In the genomic region with DNA sequence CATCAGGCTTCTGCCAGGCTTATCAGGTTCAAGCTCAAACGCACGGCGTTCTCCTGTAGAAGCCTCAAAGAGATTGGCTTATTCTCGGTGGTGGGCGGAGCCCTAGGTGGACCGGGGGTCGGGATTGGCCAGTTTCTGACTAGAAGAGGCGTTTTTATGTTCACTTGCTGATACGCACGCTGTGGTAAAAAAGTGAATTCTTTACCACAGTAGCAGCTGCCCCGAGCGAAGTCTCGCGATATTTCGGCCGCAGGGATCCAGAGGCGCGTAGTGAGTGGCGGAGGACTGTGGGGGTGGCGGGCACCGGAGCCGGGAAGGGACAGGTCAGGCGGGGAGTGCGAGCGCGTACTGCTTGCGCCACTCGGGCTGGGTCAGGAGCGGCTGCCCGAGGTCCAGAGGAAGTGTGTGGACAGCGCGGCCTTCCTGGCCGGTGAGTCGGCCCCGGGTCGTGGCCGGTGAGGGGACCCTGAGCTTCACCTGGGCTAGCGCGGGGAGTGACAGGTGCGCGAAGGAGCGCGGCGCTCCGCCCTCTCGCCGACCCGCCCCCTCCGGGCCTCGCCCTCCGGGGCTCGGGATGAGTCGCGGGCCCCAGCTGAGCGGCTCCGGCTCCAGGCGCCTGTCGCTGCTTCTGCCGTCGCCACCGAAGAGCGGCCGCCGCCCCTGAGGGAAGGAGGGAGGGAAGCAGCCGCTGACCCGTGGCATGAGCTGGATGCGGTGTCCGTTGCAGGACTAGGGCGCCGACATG, we compare ENCODE assay signal across 8 cellular contexts. TPM values are rescaled to one million over a fixed set of nuclear protein-coding genes. Genes with fewer than 3 reads are reported as not detected.
DNase-seq lines count a peak whose midpoint lies in the region; ATAC-seq lines count a peak whose summit lies in the region.

A gene with protein sequence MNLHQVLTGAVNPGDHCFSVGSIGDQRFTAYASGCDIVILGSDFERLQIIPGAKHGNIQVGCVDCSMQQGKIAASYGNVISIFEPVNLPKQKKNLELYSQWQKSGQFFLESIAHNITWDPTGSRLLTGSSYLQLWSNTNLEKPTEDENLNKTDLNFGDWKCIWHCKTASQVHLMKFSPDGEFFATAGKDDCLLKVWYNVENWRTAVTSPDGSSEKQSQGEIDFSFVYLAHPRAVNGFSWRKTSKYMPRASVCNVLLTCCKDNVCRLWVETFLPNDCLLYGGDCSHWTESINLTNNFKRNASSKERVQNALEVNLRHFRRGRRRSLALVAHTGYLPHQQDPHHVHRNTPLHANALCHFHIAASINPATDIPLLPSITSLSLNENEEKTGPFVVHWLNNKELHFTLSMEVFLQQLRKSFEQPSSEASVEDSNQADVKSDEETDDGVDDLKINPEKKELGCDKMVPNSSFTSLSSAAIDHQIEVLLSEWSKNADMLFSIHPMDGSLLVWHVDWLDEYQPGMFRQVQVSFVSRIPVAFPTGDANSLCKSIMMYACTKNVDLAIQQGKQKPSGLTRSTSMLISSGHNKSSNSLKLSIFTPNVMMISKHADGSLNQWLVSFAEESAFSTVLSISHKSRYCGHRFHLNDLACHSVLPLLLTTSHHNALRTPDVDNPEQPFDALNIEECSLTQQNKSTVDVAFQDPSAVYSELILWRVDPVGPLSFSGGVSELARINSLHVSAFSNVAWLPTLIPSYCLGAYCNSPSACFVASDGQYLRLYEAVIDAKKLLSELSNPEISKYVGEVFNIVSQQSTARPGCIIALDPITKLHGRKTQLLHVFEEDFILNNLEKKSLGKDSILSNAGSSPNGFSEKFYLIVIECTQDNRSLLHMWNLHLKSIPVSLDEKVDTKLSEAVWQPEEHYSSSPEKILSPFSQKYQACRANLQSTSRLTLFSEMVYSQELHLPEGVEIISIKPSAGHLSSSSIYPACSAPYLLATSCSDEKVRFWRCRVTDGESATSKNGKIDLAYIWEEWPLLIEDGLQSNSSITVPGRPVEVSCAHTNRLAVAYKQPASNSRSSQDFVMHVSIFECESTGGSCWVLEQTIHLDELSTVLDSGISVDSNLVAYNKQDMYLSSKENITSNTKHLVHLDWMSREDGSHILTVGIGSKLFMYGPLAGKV (N-terminal part only) (plus strand): TSS at position 260 of the 745 bp plus-strand sequence. CDS start 483 bp downstream, at position 743.

- H3K23ac ChIP-seq in mesenchymal stem cell (ENCODE audit: low read length in 2 of 2) = peak within 1 kb of the TSS; percentile 29 to 79

- H3K4me3 Mint-ChIP-seq in activated CD8-positive, alpha-beta memory T cell treated with anti-CD3 and anti-CD28 coated beads, Interleukin-2, amount 10 ng/mL, durations not matched to agents 7 days and 5 days = peak within 1 kb of the TSS; percentile 95

- CTCF ChIA-PET in activated CD8-positive, alpha-beta memory T cell treated with anti-CD3 and anti-CD28 coated beads, Interleukin-2, amount 10 ng/mL, durations not matched to agents 7 days and 5 days (lab: Charles Lee) = interaction anchor here (0.6 to 2.0 kb wide), 13 partner anchors 9 to 341 kb away, joined by 3 to 17 read pairs (median 4); partner anchors contain the start of gene DTWD2

- peak within 1 kb of the TSS; percentile 83 for H2BK15ac ChIP-seq in mesenchymal stem cell (ENCODE audit: low read depth, poor library complexity, severe bottlenecking)

- H3K4me3 ChIP-seq in NT2/D1 (ENCODE audit: insufficient read length, low read depth) (peak within 1 kb of the TSS; percentile 88), endocrine pancreas (ENCODE audit: control insufficient read depth, insufficient read depth, low read length) (peak within 1 kb of the TSS; percentile 98), mesenchymal stem cell (ENCODE audit: insufficient read depth in 1 of 2, low read depth in 1 of 2, low read length in 2 of 2) (peak within 1 kb of the TSS; percentile 84 to 88)

- peak within 1 kb of the TSS; percentile 89 for H3K4me2 ChIP-seq in mesenchymal stem cell (ENCODE audit: low read length, poor library complexity, severe bottlenecking)

- peak within 1 kb of the TSS; percentile 97 for H2AFZ ChIP-seq in mesenchymal stem cell (ENCODE audit: low read depth, low read length)

- peaks cover 9% of the 10 kb centered on the region for H3K79me1 ChIP-seq in mesenchymal stem cell (replicated peaks; ENCODE audit: low read length, poor library complexity, severe bottlenecking)

- peak within 1 kb of the TSS; percentile 93 to 99 for H3K4ac ChIP-seq in mesenchymal stem cell (ENCODE audit: low read depth in 1 of 2, low read length in 2 of 2)

- peak within 1 kb of the TSS; percentile 85 to 96 for H3K18ac ChIP-seq in mesenchymal stem cell (ENCODE audit: low read depth in 1 of 2, low read length in 2 of 2)

- H3K36me3 ChIP-seq in NT2/D1 (ENCODE audit: insufficient read depth, insufficient read length, low read length) (no peaks in the 10 kb centered on the region), endocrine pancreas (ENCODE audit: control insufficient read depth, insufficient read depth, low read length) (no peaks in the 10 kb centered on the region), mesenchymal stem cell (ENCODE audit: control insufficient read depth in 1 of 2, insufficient read depth in 2 of 2, low read depth in 1 of 2, low read length in 2 of 2) (no peaks in the 10 kb centered on the region)

- H3K27me3 ChIP-seq in NT2/D1 (ENCODE audit: insufficient read depth, insufficient read length) (no peaks in the 10 kb centered on the region), endocrine pancreas (ENCODE audit: control insufficient read depth, insufficient read depth, low read length) (no peaks in the 10 kb centered on the region), mesenchymal stem cell (ENCODE audit: control insufficient read depth in 1 of 2, insufficient read depth in 1 of 2, low read length in 2 of 2) (no peaks in the 10 kb centered on the region)

- no peaks in the 10 kb centered on the region for H3K27me3 Mint-ChIP-seq in activated CD8-positive, alpha-beta memory T cell treated with anti-CD3 and anti-CD28 coated beads, Interleukin-2, amount 10 ng/mL, durations not matched to agents 7 days and 5 days

- H4K91ac ChIP-seq in mesenchymal stem cell (ENCODE audit: low read length) = peak within 1 kb of the TSS; percentile 89

- H2AK5ac ChIP-seq in mesenchymal stem cell (ENCODE audit: low read length, severe bottlenecking) = no peak within 1 kb of the TSS

- H3K9me3 ChIP-seq in NT2/D1 (ENCODE audit: insufficient read depth, low read length) = no peaks in the 10 kb centered on the region
- H3K9me3 ChIP-seq in endocrine pancreas (ENCODE audit: control insufficient read depth, low read length) = no peaks in the 10 kb centered on the region
- no peaks in the 10 kb centered on the region for H3K9me3 ChIP-seq in mesenchymal stem cell (ENCODE audit: control insufficient read depth, low read length)

- ATAC-seq in GM21381 (IDR thresholded peaks at IDR 0.05; ENCODE audit: unreplicated experiment) = peak; percentile 73
- ATAC-seq in activated CD8-positive, alpha-beta memory T cell treated with anti-CD3 and anti-CD28 coated beads, Interleukin-2, amount 10 ng/mL, durations not matched to agents 7 days and 5 days = peak; percentile 89

- peak within 1 kb of the TSS; percentile 91 for H3K9ac ChIP-seq in NT2/D1 (ENCODE audit: insufficient read length, low read depth)
- peak within 1 kb of the TSS; percentile 99 for H3K9ac ChIP-seq in endocrine pancreas (ENCODE audit: control insufficient read depth, insufficient read depth, low read length)
- peak within 1 kb of the TSS; percentile 99 for H3K9ac ChIP-seq in mesenchymal stem cell (ENCODE audit: low read length)

- H2BK12ac ChIP-seq in mesenchymal stem cell (ENCODE audit: low read length in 2 of 2) = peak within 1 kb of the TSS in 1 of 2 experiments; percentile 82

- under 1% methylated on average over 68 of the region's 70 CpGs for WGBS in mesenchymal stem cell

- peak within 1 kb of the TSS; percentile 98 for H2BK120ac ChIP-seq in mesenchymal stem cell (ENCODE audit: low read depth, low read length)

- H3K36me3 Mint-ChIP-seq in activated CD8-positive, alpha-beta memory T cell treated with anti-CD3 and anti-CD28 coated beads, Interleukin-2, amount 10 ng/mL, durations not matched to agents 7 days and 5 days = peaks cover 7% of the 10 kb centered on the region

- peak; percentile 92 for DNase-seq in COLO668 (lab: John Stamatoyannopoulos, UW; ENCODE audit: unreplicated experiment)
- DNase-seq in HUDEP-2 (lab: John Stamatoyannopoulos, UW; ENCODE audit: unreplicated experiment in 76 of 76) = peak; percentile 56 to 99 (median 98)
- peak; percentile 93 for DNase-seq in NT2/D1 (ENCODE audit: low read depth, low spot score)
- peak; percentile 99 for DNase-seq in activated CD8-positive, alpha-beta memory T cell treated with anti-CD3 and anti-CD28 coated beads, Interleukin-2, amount 10 ng/mL, durations not matched to agents 7 days and 5 days
- peak; percentile 99 for DNase-seq in mesenchymal stem cell
- peak; percentile 91 for DNase-seq in stimulated activated CD8-positive, alpha-beta memory T cell treated with anti-CD3 and anti-CD28 coated beads, Interleukin-12 subunit alpha, Interleukin-12 subunit beta, amount 100 ng/mL, for 4 hours (ENCODE audit: low read depth)

- H3K27ac ChIP-seq in mesenchymal stem cell (ENCODE audit: low read length, poor library complexity, severe bottlenecking) = peak within 1 kb of the TSS; percentile 96

- peak within 1 kb of the TSS in 1 of 2 experiments; percentile 72 for H3K14ac ChIP-seq in mesenchymal stem cell (ENCODE audit: low read length in 2 of 2)

- H3K9me3 Mint-ChIP-seq in activated CD8-positive, alpha-beta memory T cell treated with anti-CD3 and anti-CD28 coated beads, Interleukin-2, amount 10 ng/mL, durations not matched to agents 7 days and 5 days (ENCODE audit: low read depth) = no peaks in the 10 kb centered on the region

- H3K4me1 ChIP-seq in NT2/D1 (ENCODE audit: insufficient read depth, insufficient read length) (no peaks in the 10 kb centered on the region), endocrine pancreas (ENCODE audit: control insufficient read depth, insufficient read depth, low read length) (peaks cover 9% of the 10 kb centered on the region), mesenchymal stem cell (ENCODE audit: control insufficient read depth, insufficient read depth, low read depth, low read length) (peaks cover 7% of the 10 kb centered on the region)

- peaks cover 40% of the 10 kb centered on the region for H3K4me1 Mint-ChIP-seq in activated CD8-positive, alpha-beta memory T cell treated with anti-CD3 and anti-CD28 coated beads, Interleukin-2, amount 10 ng/mL, durations not matched to agents 7 days and 5 days

- peak within 1 kb of the TSS; percentile 51 for H2BK5ac ChIP-seq in mesenchymal stem cell (ENCODE audit: low read depth, low read length, poor library complexity, severe bottlenecking)

- H3K27ac Mint-ChIP-seq in activated CD8-positive, alpha-beta memory T cell treated with anti-CD3 and anti-CD28 coated beads, Interleukin-2, amount 10 ng/mL, durations not matched to agents 7 days and 5 days = peak within 1 kb of the TSS; percentile 98

- peak within 1 kb of the TSS; percentile 98 for H4K8ac ChIP-seq in mesenchymal stem cell (ENCODE audit: low read length)

RNA-seq across cellular contexts. Expression of the gene that starts here (rescaled TPM):
- 10 to 100 TPM; 30.4 to 35.5 TPM for total RNA-seq in activated CD8-positive, alpha-beta memory T cell treated with anti-CD3 and anti-CD28 coated beads, Interleukin-2, amount 10 ng/mL, durations not matched to agents 7 days and 5 days
- 10.4 TPM for polyA plus RNA-seq in mesenchymal stem cell (2013, experiment 1 of 2)
- 10.3 TPM for polyA plus RNA-seq in mesenchymal stem cell (2013, experiment 2 of 2)

Comparison
In these comparisons a context has a peak if more than half of its experiments do, and no peak if none do; other contexts are left out.
1. Peak in every context shown above with its lines: DNase-seq, ATAC-seq, H3K4me3 ChIP-seq and H3K27ac ChIP-seq.